In genomic region chr3:49161808-49162530, GRCh38 we compare ENCODE assay signal across 17 cellular contexts. TPM values are rescaled to one million over a fixed set of nuclear protein-coding genes. Genes with fewer than 3 reads are reported as not detected.
DNase-seq lines count a peak whose midpoint lies in the region; ATAC-seq, FAIRE-seq and TF ChIP-seq lines count a peak whose summit lies in the region.
"Had no signal": no experiment of that assay in that cellular context is flagged by ENCODE, and none has a peak within 500 bp of the region (broad histone marks: within the 10 kb centered on the region; RNA-seq: fewer than 3 reads in every experiment).

No MANE protein-coding gene starts in this region.

- no peak for FAIRE-seq in kidney (lab: Jason Lieb, UNC)
- FAIRE-seq: A204.1, G401.6, keratinocyte had no signal

- no peaks in the 10 kb centered on the region for H3K27me3 Mint-ChIP-seq in neural crest cell (ENCODE audit: low read depth)
- H3K27me3 Mint-ChIP-seq: T-helper 17 cell had no signal

- no peak overlapping the region for H3K9ac ChIP-seq in kidney (ENCODE audit: low read length in 2 of 2)

- H3K4me3 ChIP-seq in kidney (ENCODE audit: low read length in 2 of 2) = no peak overlapping the region
- H3K4me3 ChIP-seq: ovary, tibial artery had no signal

- intact Hi-C loops in kidney (cut with DNase I) = no loop called here

- no peak overlapping the region for H3K27ac Mint-ChIP-seq in neural crest cell (ENCODE audit: unreplicated experiment)
- H3K27ac Mint-ChIP-seq: T-helper 17 cell had no signal

- peak; percentile 26 for DNase-seq in activated CD4-positive, alpha-beta T cell treated with anti-CD3 and anti-CD28 coated beads for 48 hours
- no peak for DNase-seq in activated CD4-positive, alpha-beta T cell treated with anti-CD3 and anti-CD28 coated beads, Interleukin-2, amount 50 U/mL, for 1 hour
- no peak for DNase-seq in neural crest cell (ENCODE audit: low read depth, low spot score)
- DNase-seq in kidney = no peak
- DNase-seq: cerebellar nuclear complex; midbrain; NCI-H1417 treated with DMSO at 0.1 percent for 48 hours; ovary; stimulated activated CD4-positive, alpha-beta T cell treated with anti-CD3 and anti-CD28 coated beads, Interleukin-12 subunit alpha, Interleukin-12 subunit beta, amount 100 ng/mL, for 4 hours; T-helper 17 cell; tibial artery had no signal

- peaks cover 9% of the 10 kb centered on the region for H3K36me3 Mint-ChIP-seq in neural crest cell (ENCODE audit: low read depth)

- peaks cover 12 to 20% of the 10 kb centered on the region in 2 donors for H3K4me1 ChIP-seq in kidney (ENCODE audit: control insufficient read depth in 1 of 2, insufficient read depth in 1 of 2, low read depth in 1 of 2, low read length in 2 of 2)

- H3K9me3 ChIP-seq in kidney (ENCODE audit: control insufficient read depth in 1 of 2, low read length in 2 of 2) = no peaks in the 10 kb centered on the region
- H3K9me3 ChIP-seq: ovary, tibial artery had no signal

- H3K27ac ChIP-seq in kidney (ENCODE audit: low read depth in 2 of 2, low read length in 2 of 2) = no peak overlapping the region
- H3K27ac ChIP-seq: ovary, tibial artery had no signal

- no peak for TF ChIP-seq CTCF in neural crest cell (conservative IDR thresholded peaks at IDR 0.05)
- TF ChIP-seq CTCF in kidney (IDR thresholded peaks at IDR 0.05; ENCODE audit: borderline replicate concordance, extremely low read depth, insufficient read depth) = no peak

- no peaks in the 10 kb centered on the region for H3K9me3 Mint-ChIP-seq in neural crest cell

- H3K36me3 ChIP-seq in kidney (ENCODE audit: control insufficient read depth in 1 of 2, insufficient read depth in 2 of 2, low read length in 2 of 2) = peaks cover 7 to 8% of the 10 kb centered on the region in 2 donors
- H3K36me3 ChIP-seq: ovary had no signal

- peaks cover 29% of the 10 kb centered on the region for H3K4me1 Mint-ChIP-seq in neural crest cell

- no peak for ATAC-seq in HG03439 (IDR thresholded peaks at IDR 0.05; ENCODE audit: unreplicated experiment)
- ATAC-seq: T-helper 17 cell had no signal

- H3K4me3 Mint-ChIP-seq in neural crest cell = peak overlapping the region; percentile 41
- H3K4me3 Mint-ChIP-seq: T-helper 17 cell had no signal

TF ChIP-seq in PFSK-1, 5 proteins besides CTCF, POLR2A, EP300 and RAD21:
- TF ChIP-seq SIN3A (IDR thresholded peaks at IDR 0.05; ENCODE audit: borderline replicate concordance, insufficient read depth, low read length) = no peak
- TF ChIP-seq POLR2AphosphoS5 (IDR thresholded peaks at IDR 0.05; ENCODE audit: low read depth, low read length) = peak; percentile 9; the same call in 1 of the 2 replicates
- no peak for TF ChIP-seq TAF1 (IDR thresholded peaks at IDR 0.05; ENCODE audit: borderline replicate concordance, insufficient read depth, low read length)

RNA-seq across cellular contexts. Expression of gene CCDC71, which starts 4.2 kb away (rescaled TPM):
- polyA plus RNA-seq in PFSK-1 (2012; ENCODE audit: insufficient read length, low read depth) = 21.6 TPM
- total RNA-seq in neural crest cell (26.0 and 29.4 TPM in 2 replicates), kidney (27.6 TPM)
- polyA plus RNA-seq in kidney (ENCODE audit: insufficient read depth, low read depth, low replicate concordance) = 21.0 TPM

RNA-seq across cellular contexts. Expression of gene KLHDC8B, which starts 9.4 kb away (rescaled TPM):
- polyA plus RNA-seq in PFSK-1 (2012; ENCODE audit: insufficient read length, low read depth) = 40.3 TPM
- total RNA-seq in neural crest cell = 44.9 and 45.2 TPM in 2 replicates
- total RNA-seq in kidney = 23.4 TPM
- 36.5 TPM for polyA plus RNA-seq in kidney (ENCODE audit: insufficient read depth, low read depth, low replicate concordance)

RNA-seq across cellular contexts. Expression of gene LAMB2, which starts 29.1 kb away (rescaled TPM):
- polyA plus RNA-seq in PFSK-1 (2012; ENCODE audit: insufficient read length, low read depth) = 201 TPM
- total RNA-seq in neural crest cell = 108 and 120 TPM in 2 replicates
- total RNA-seq in kidney = 444 TPM
- 460 TPM for polyA plus RNA-seq in kidney (ENCODE audit: insufficient read depth, low read depth, low replicate concordance)
- total RNA-seq: activated CD8-positive, alpha-beta memory T cell treated with anti-CD3 and anti-CD28 coated beads for 36 hours had no signal

RNA-seq across cellular contexts. Expression of gene USP19, which starts 41.3 kb away (rescaled TPM):
- 45.0 TPM for polyA plus RNA-seq in PFSK-1 (2012; ENCODE audit: insufficient read length, low read depth)
- total RNA-seq in neural crest cell (71.8 and 72.6 TPM in 2 replicates), kidney (67.2 TPM)
- polyA plus RNA-seq in kidney (ENCODE audit: insufficient read depth, low read depth, low replicate concordance) = 29.3 TPM

RNA-seq across cellular contexts. Expression of gene QARS1, which starts 57.4 kb away (rescaled TPM):
- polyA plus RNA-seq in PFSK-1 (2012; ENCODE audit: insufficient read length, low read depth) = 376 TPM
- total RNA-seq in neural crest cell = 348 and 382 TPM in 2 replicates
- 231 TPM for total RNA-seq in kidney
- 209 TPM for polyA plus RNA-seq in kidney (ENCODE audit: insufficient read depth, low read depth, low replicate concordance)
